Comparison of ENCODE assay signal across 26 cellular contexts in the genomic region with DNA sequence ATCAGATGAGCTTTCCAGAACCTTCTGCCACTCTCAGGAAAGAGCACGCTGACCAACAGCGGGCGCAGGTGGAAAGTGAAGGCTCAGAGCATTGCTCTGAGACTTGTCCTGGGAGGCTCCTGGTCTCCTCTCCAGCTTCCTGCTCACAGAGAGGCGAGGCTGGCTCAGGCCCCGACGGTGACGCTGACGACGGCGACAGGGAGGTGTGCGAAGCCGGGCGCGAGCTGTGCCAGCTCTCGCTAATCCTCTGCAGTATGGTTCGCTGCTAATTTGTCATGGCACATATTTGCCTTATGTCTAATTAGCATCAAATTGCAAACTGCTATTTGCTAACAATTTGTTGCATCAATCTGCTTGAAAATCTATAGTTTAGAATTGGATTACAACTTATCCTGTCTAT.
"Had no signal": no experiment of that assay in that cellular context is flagged by ENCODE, and none has a peak within 500 bp of the region (broad histone marks: within the 10 kb centered on the region; RNA-seq: fewer than 3 reads in every experiment).

No MANE protein-coding gene starts in this region.

- H3K27me3 ChIP-seq: stomach, suprapubic skin, testis, thyroid gland, tibial artery, tibial nerve, transverse colon, upper lobe of left lung, upper lobe of right lung, uterus, vagina had no signal

- H3K9me3 ChIP-seq: suprapubic skin, testis, thoracic aorta, thyroid gland, tibial artery, tibial nerve, transverse colon, upper lobe of left lung, upper lobe of right lung, uterus, vagina had no signal

- H3K4me3 ChIP-seq: stomach, suprapubic skin, testis, thoracic aorta, thyroid gland, tibial artery, tibial nerve, transverse colon, upper lobe of left lung, upper lobe of right lung, uterus, vagina had no signal

- ATAC-seq: stimulated activated effector memory CD8-positive, alpha-beta T cell treated with anti-CD3 and anti-CD28 coated beads, Interleukin-12 subunit alpha, Interleukin-12 subunit beta, amount 100 ng/mL, for 72 hours; stimulated activated memory B cell treated with anti-CD40 and anti-IgM and Interleukin-4, amounts not matched to agents 10 μg/mL and 1 μg/mL and 100 μg/mL, for 72 hours; stimulated activated naive B cell treated with anti-CD40 and anti-IgM and Interleukin-4, amounts not matched to agents 10 μg/mL and 1 μg/mL and 100 μg/mL, for 72 hours; stimulated activated naive CD8-positive, alpha-beta T cell treated with anti-CD3 and anti-CD28 coated beads, Interleukin-15, amount 100 ng/mL, for 72 hours; stimulated activated naive CD8-positive, alpha-beta T cell treated with anti-CD3 and anti-CD28 coated beads, Interleukin-15, Interleukin-2, amounts not matched to agents 100 U/mL and 50 U/mL, for 24 hours; upper lobe of right lung had no signal

- H3K27ac ChIP-seq: stomach, suprapubic skin, testis, thoracic aorta, thyroid gland, tibial artery, tibial nerve, transverse colon, upper lobe of left lung, upper lobe of right lung, uterus, vagina had no signal

- H3K4me1 ChIP-seq: stomach, suprapubic skin, testis, thyroid gland, tibial artery, tibial nerve, transverse colon, upper lobe of left lung, upper lobe of right lung, uterus, vagina had no signal

- H3K36me3 ChIP-seq: stomach, suprapubic skin, thoracic aorta, thyroid gland, tibial artery, tibial nerve, transverse colon, upper lobe of left lung, upper lobe of right lung, uterus, vagina had no signal

- DNase-seq: stimulated activated CD4-positive, alpha-beta T cell treated with anti-CD3 and anti-CD28 coated beads, Interleukin-2, amount 100 ng/mL, for 48 hours; stimulated activated CD4-positive, alpha-beta T cell treated with anti-CD3 and anti-CD28 coated beads, Interleukin-4, amount 100 ng/mL, for 1 hour; stimulated activated CD4-positive, alpha-beta T cell treated with anti-CD3 and anti-CD28 coated beads, Interleukin-4, amount 100 ng/mL, for 24 hours; stimulated activated CD4-positive, alpha-beta T cell treated with anti-CD3 and anti-CD28 coated beads, Interleukin-4, amount 100 ng/mL, for 4 hours; stimulated activated CD8-positive, alpha-beta memory T cell treated with anti-CD3 and anti-CD28 coated beads, Interleukin-4, amount 100 ng/mL, for 48 hours; stimulated activated naive B cell treated with anti-CD40 and anti-IgM and Interleukin-4, amounts not matched to agents 10 μg/mL and 1 μg/mL and 100 μg/mL, for 72 hours; stimulated activated naive CD4-positive, alpha-beta T cell; stimulated activated naive CD4-positive, alpha-beta T cell treated with Interleukin-2 at 50 U/mL for 16 hours; stimulated activated naive CD8-positive, alpha-beta T cell treated with anti-CD3 and anti-CD28 coated beads, Interleukin-15, amount 100 ng/mL, for 72 hours; stimulated activated naive CD8-positive, alpha-beta T cell treated with anti-CD3 and anti-CD28 coated beads, Interleukin-15, Interleukin-2, amounts not matched to agents 100 U/mL and 50 U/mL, for 24 hours; stomach; substantia nigra; testis; thyroid gland; tibial artery; transverse colon; trophoblast cell; upper lobe of right lung; uterus had no signal
